1 cellular context compared by ENCODE assay signal in genomic region chr4:25283948-25284347, GRCh38.
A peak's percentile ranks its signal among the peaks of the same experiment; 100 is the strongest.
TF ChIP-seq lines count a peak whose summit lies in the region.

No MANE protein-coding gene starts in this region.

TF ChIP-seq in HepG2, 621 proteins besides CTCF, POLR2A, EP300 and RAD21 (continued from another document):
- TF ChIP-seq HMG20A (CRISPR knock-in tag; IDR thresholded peaks at IDR 0.05; ENCODE audit: borderline replicate concordance): no peak; the same call in 1 of the 2 replicates
- TF ChIP-seq TFE3 (CRISPR knock-in tag; IDR thresholded peaks at IDR 0.05): no peak
- no peak for TF ChIP-seq MXD3 (CRISPR knock-in tag; IDR thresholded peaks at IDR 0.05)
- no peak for TF ChIP-seq ZBTB14 (CRISPR knock-in tag; IDR thresholded peaks at IDR 0.05)
- no peak for TF ChIP-seq PHF21A (CRISPR knock-in tag; IDR thresholded peaks at IDR 0.05)
- no peak for TF ChIP-seq IRF2 (CRISPR knock-in tag; IDR thresholded peaks at IDR 0.05)
- no peak for TF ChIP-seq ZHX2 (IDR thresholded peaks at IDR 0.05; ENCODE audit: low read depth)
- no peak for TF ChIP-seq ZHX2 (CRISPR knock-in tag; IDR thresholded peaks at IDR 0.05; ENCODE audit: borderline replicate concordance)
- TF ChIP-seq MLXIP (CRISPR knock-in tag; IDR thresholded peaks at IDR 0.05; ENCODE audit: borderline replicate concordance): no peak
- TF ChIP-seq ZNF614 (CRISPR knock-in tag; IDR thresholded peaks at IDR 0.05; ENCODE audit: borderline replicate concordance): no peak
- TF ChIP-seq ZNF354B (CRISPR knock-in tag; IDR thresholded peaks at IDR 0.05): no peak
- 0 out of 2 replicates have a peak, but pooled peaks have one; percentile 13 for TF ChIP-seq PAXIP1 (CRISPR knock-in tag; conservative IDR thresholded peaks at IDR 0.05)
- TF ChIP-seq ZFP41 (CRISPR knock-in tag; IDR thresholded peaks at IDR 0.05; ENCODE audit: borderline replicate concordance): no peak
- no peak for TF ChIP-seq ZNF292 (CRISPR knock-in tag; IDR thresholded peaks at IDR 0.05; ENCODE audit: borderline replicate concordance, low read depth)
